Comparison of ENCODE assay signal across 1 cellular context in genomic region chr16:53773150-53773846, GRCh38.
TF ChIP-seq lines count a peak whose summit lies in the region.

No MANE protein-coding gene starts in this region.

TF ChIP-seq in HEK293, 187 proteins besides CTCF, POLR2A, EP300 and RAD21 (continued from another document):
- peak; percentile 45; the same call in 1 of the 2 replicates for TF ChIP-seq BCL6B (tag by site-specific recombination; IDR thresholded peaks at IDR 0.05)
- TF ChIP-seq ZNF26 (tag by site-specific recombination; IDR thresholded peaks at IDR 0.05) = no peak
- peak; percentile 77; the same call in 1 of the 2 replicates for TF ChIP-seq ZBTB8A (tag by site-specific recombination; IDR thresholded peaks at IDR 0.05)
- no peak for TF ChIP-seq ZBTB11 (tag by site-specific recombination; conservative IDR thresholded peaks at IDR 0.05; ENCODE audit: low read depth)
- TF ChIP-seq SP7 (tag by site-specific recombination; IDR thresholded peaks at IDR 0.05) = peak; percentile 84
- TF ChIP-seq TRIM28 (IDR thresholded peaks at IDR 0.05; ENCODE audit: borderline replicate concordance, low read length) = peak; percentile 78
- TF ChIP-seq WT1 (tag by site-specific recombination; IDR thresholded peaks at IDR 0.05) = peak; percentile 50; the same call in 1 of the 2 replicates
- peak; percentile 64; the same call in 1 of the 2 replicates for TF ChIP-seq ZNF629 (tag by site-specific recombination; IDR thresholded peaks at IDR 0.05)
- peak; percentile 55; the same call in 1 of the 2 replicates for TF ChIP-seq ZNF561 (tag by site-specific recombination; IDR thresholded peaks at IDR 0.05; ENCODE audit: borderline replicate concordance)
- TF ChIP-seq ZNF654 (tag by site-specific recombination; IDR thresholded peaks at IDR 0.05; ENCODE audit: low read depth) = peak; percentile 98
- peak; percentile 94 for TF ChIP-seq PRDM1 (tag by site-specific recombination; IDR thresholded peaks at IDR 0.05)
- TF ChIP-seq ZNF580 (tag by site-specific recombination; IDR thresholded peaks at IDR 0.05) = no peak
- 0 out of 2 replicates have a peak, but pooled peaks have one; percentile 21 for TF ChIP-seq ZNF610 (tag by site-specific recombination; IDR thresholded peaks at IDR 0.05; ENCODE audit: borderline replicate concordance)
- peak; percentile 82 for TF ChIP-seq ZXDB (tag by site-specific recombination; IDR thresholded peaks at IDR 0.05)
- no peak for TF ChIP-seq EGR2 (tag by site-specific recombination; IDR thresholded peaks at IDR 0.05; ENCODE audit: low read depth)
- TF ChIP-seq ZBTB17 (tag by site-specific recombination; IDR thresholded peaks at IDR 0.05) = peak; percentile 79
- no peak for TF ChIP-seq ZNF174 (tag by site-specific recombination; IDR thresholded peaks at IDR 0.05)
- peak; percentile 72; the same call in 1 of the 2 replicates for TF ChIP-seq SCRT2 (tag by site-specific recombination; IDR thresholded peaks at IDR 0.05)
- peak; percentile 23; the same call in 1 of the 2 replicates for TF ChIP-seq PRDM10 (tag by site-specific recombination; IDR thresholded peaks at IDR 0.05)
- peak; percentile 51 for TF ChIP-seq ZNF366 (tag by site-specific recombination; conservative IDR thresholded peaks at IDR 0.05)
- TF ChIP-seq PATZ1 (tag by site-specific recombination; IDR thresholded peaks at IDR 0.05) = 0 out of 2 replicates have a peak, but pooled peaks have one; percentile 19
- TF ChIP-seq ZNF449 (tag by site-specific recombination; IDR thresholded peaks at IDR 0.05) = 0 out of 2 replicates have a peak, but pooled peaks have one; percentile 28
- TF ChIP-seq ZIC2 (tag by site-specific recombination; IDR thresholded peaks at IDR 0.05) = peak; percentile 10; the same call in 1 of the 2 replicates
- no peak for TF ChIP-seq ZNF132 (tag by site-specific recombination; IDR thresholded peaks at IDR 0.05; ENCODE audit: borderline replicate concordance)
- 0 out of 2 replicates have a peak, but pooled peaks have one; percentile 38 for TF ChIP-seq ZNF600 (tag by site-specific recombination; IDR thresholded peaks at IDR 0.05)
- TF ChIP-seq ZNF2 (tag by site-specific recombination; IDR thresholded peaks at IDR 0.05) = 0 out of 2 replicates have a peak, but pooled peaks have one; percentile 50
- 0 out of 2 replicates have a peak, but pooled peaks have one; percentile 31 for TF ChIP-seq KLF17 (tag by site-specific recombination; IDR thresholded peaks at IDR 0.05)
- peak; percentile 90 for TF ChIP-seq OSR2 (tag by site-specific recombination; IDR thresholded peaks at IDR 0.05)
- TF ChIP-seq ZEB2 (tag by site-specific recombination; IDR thresholded peaks at IDR 0.05) = 0 out of 2 replicates have a peak, but pooled peaks have one; percentile 69
- TF ChIP-seq GLI2 (tag by site-specific recombination; IDR thresholded peaks at IDR 0.05; ENCODE audit: borderline replicate concordance, low read depth) = peak; percentile 29; the same call in 1 of the 2 replicates
- TF ChIP-seq IKZF3 (tag by site-specific recombination; IDR thresholded peaks at IDR 0.05) = peak; percentile 94
- peak; percentile 39; the same call in 1 of the 2 replicates for TF ChIP-seq KLF10 (tag by site-specific recombination; IDR thresholded peaks at IDR 0.05)
- TF ChIP-seq PRDM4 (tag by site-specific recombination; IDR thresholded peaks at IDR 0.05) = peak; percentile 98
- TF ChIP-seq ZNF843 (tag by site-specific recombination; IDR thresholded peaks at IDR 0.05) = peak; percentile 74
- no peak for TF ChIP-seq ZNF510 (tag by site-specific recombination; IDR thresholded peaks at IDR 0.05; ENCODE audit: insufficient replicate concordance)
